ENCODE assay signal across 22 cellular contexts in the genomic region with DNA sequence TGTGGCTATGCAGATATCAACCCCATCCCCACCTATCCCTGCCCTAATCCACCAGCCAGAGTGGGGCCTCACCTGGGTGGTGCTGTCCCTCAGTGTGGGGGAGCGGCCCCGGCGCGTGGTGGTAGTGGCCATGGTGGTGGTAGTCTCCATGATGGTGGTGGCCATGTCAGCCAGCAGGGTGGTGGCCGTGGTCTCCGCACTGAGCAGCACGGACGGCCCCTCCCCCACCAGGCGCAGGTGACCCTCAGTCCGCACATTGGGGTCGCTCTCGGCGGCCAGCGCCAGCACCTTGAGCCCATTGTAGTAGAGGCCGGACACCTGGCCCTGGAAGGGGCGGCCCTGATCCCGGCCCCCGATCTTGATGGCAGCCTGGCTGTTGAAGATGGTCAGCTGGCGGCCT. TPM values are rescaled to one million over a fixed set of nuclear protein-coding genes. Genes with fewer than 3 reads are reported as not detected.
"Had no signal": no experiment of that assay in that cellular context is flagged by ENCODE, and none has a peak within 500 bp of the region (broad histone marks: within the 10 kb centered on the region; RNA-seq: fewer than 3 reads in every experiment).

No MANE protein-coding gene starts in this region.

- H3K27ac ChIP-seq: SJSA1, SK-N-MC had no signal

- DNase-seq: Karpas-422, KBM-7, MM.1S, NCI-H1092 treated with DMSO at 0.1 percent for 48 hours, NCI-H1436, NCI-H187, NCI-H2029, NCI-H2081 treated with DMSO at 0.1 percent for 48 hours, NCI-H2171, NCI-H226, NCI-H446, NCI-H510A, NCI-H524 treated with DMSO at 0.1 percent for 48 hours, NCI-H69, NCI-H774, Right ventricle myocardium superior, RPMI8226, SIG-M5 had no signal

- H3K36me3 ChIP-seq: SJSA1 had no signal

- H3K4me1 ChIP-seq: SJSA1 had no signal

- H3K9me3 ChIP-seq: SJSA1 had no signal

- H3K4me3 ChIP-seq: SJSA1, SK-N-MC had no signal

RNA-seq across cellular contexts. Expression of a gene that starts 31.7 kb away (rescaled TPM):
- total RNA-seq: HT-29, M059J, Right ventricle myocardium superior, SJSA1 had no signal
